ENCODE assay signal across 1 cellular context in genomic region chr22:20138417-20138738, GRCh38.
TF ChIP-seq lines count a peak whose summit lies in the region.

No MANE protein-coding gene starts in this region.

TF ChIP-seq in WTC11, 78 proteins besides CTCF, POLR2A, EP300 and RAD21:
- TF ChIP-seq NFYB (CRISPR knock-in tag; conservative IDR thresholded peaks at IDR 0.05; ENCODE audit: low read depth), result no peak
- no peak for TF ChIP-seq KAT7 (CRISPR knock-in tag; IDR thresholded peaks at IDR 0.05; ENCODE audit: borderline replicate concordance)
